1 cellular context compared by ENCODE assay signal in genomic region chr12:113185180-113186032, GRCh38.
TF ChIP-seq lines count a peak whose summit lies in the region.

Gene DDX54, minus strand, starts transcription at chr12:113185478. Its CDS starts 27 bp downstream, at chr12:113185451.
Gene RITA1, plus strand, starts transcription at chr12:113185721. Its CDS starts 1,026 bp downstream, at chr12:113186747.

TF ChIP-seq in K562, 482 proteins besides CTCF, POLR2A, EP300 and RAD21 (continued from another document):
- TF ChIP-seq ZNF76 (CRISPR knock-in tag; IDR thresholded peaks at IDR 0.05; ENCODE audit: borderline replicate concordance) (peak; percentile 30; the same call in 1 of the 2 replicates), ZNF41 (CRISPR knock-in tag; conservative IDR thresholded peaks at IDR 0.05) (no peak), ELF1 (tag; IDR thresholded peaks at IDR 0.05) (peak; percentile 66; the same call in 1 of the 2 replicates)
